Comparison of ENCODE assay signal across 19 cellular contexts in genomic region chr9:25472085-25472607, GRCh38.
DNase-seq lines count a peak whose midpoint lies in the region; ATAC-seq, FAIRE-seq and TF ChIP-seq lines count a peak whose summit lies in the region.
"Had no signal": no experiment of that assay in that cellular context is flagged by ENCODE, and none has a peak within 500 bp of the region (broad histone marks: within the 10 kb centered on the region; RNA-seq: fewer than 3 reads in every experiment).

No MANE protein-coding gene starts in this region.

- H3K27ac Mint-ChIP-seq in stimulated activated effector memory CD8-positive, alpha-beta T cell treated with anti-CD3 and anti-CD28 coated beads, Interleukin-12 subunit alpha, Interleukin-12 subunit beta, amount 100 ng/mL, for 72 hours, result no peak overlapping the region
- H3K27ac Mint-ChIP-seq: CD4-positive, CD25-positive, alpha-beta regulatory T cell; H9 had no signal

- BruUV-seq in HepG2 (replicated peaks; lab: Mats Ljungman, UMichigan), result no TSS peak

- H3K4me1 ChIP-seq in HepG2 (ENCODE audit: insufficient read depth, low read length) (no peaks in the 10 kb centered on the region), right lobe of liver (no peaks in the 10 kb centered on the region), thyroid gland (no peaks in the 10 kb centered on the region)

- no CpG with 5 or more reads among the region's 4 CpGs for WGBS in HepG2 (ENCODE audit: low lambda C conversion rate)
- WGBS in right lobe of liver (ENCODE audit: insufficient coverage, low coverage, low lambda C conversion rate, missing lambda C conversion rate), result no CpG with 5 or more reads among the region's 4 CpGs
- WGBS in thyroid gland, 2 donors, result 72 to 89% methylated on average over 4 of the region's 4 CpGs

- peaks cover 25% of the 10 kb centered on the region for H3K9me3 Mint-ChIP-seq in stimulated activated effector memory CD8-positive, alpha-beta T cell treated with anti-CD3 and anti-CD28 coated beads, Interleukin-12 subunit alpha, Interleukin-12 subunit beta, amount 100 ng/mL, for 72 hours

- POLR2A ChIA-PET in HepG2 (lab: Yijun Ruan, JAX), result no interaction called here

- in situ Hi-C loops in HepG2 (cut with HindIII; ENCODE audit: extremely low pct_ligation_motif_present, low pct_unique_long_range_greater_than_20kb), result no loop called here

- H2AFZ ChIP-seq in HepG2 (ENCODE audit: low read length), result no peak overlapping the region

- intact Hi-C loops in HepG2 (cut with micrococcal nuclease; ENCODE audit: unreplicated experiment) (no loop called here), right lobe of liver (cut with DNase I) (no loop called here), posterior vena cava (cut with DNase I) (no loop called here), thyroid gland (cut with DNase I) (no loop called here)

- DNase-seq in HepG2 (ENCODE audit: low spot score) (no peak), right lobe of liver (no peak), posterior vena cava (ENCODE audit: low spot score) (peak; percentile 60), NCI-H82 treated with DMSO at 0.1 percent for 48 hours (lab: John Stamatoyannopoulos, UW; ENCODE audit: unreplicated experiment) (no peak), T-helper 1 cell (no peak), thyroid gland (no peak)
- no peak for DNase-seq in stimulated activated effector memory CD8-positive, alpha-beta T cell treated with anti-CD3 and anti-CD28 coated beads, Interleukin-12 subunit alpha, Interleukin-12 subunit beta, amount 100 ng/mL, for 72 hours (ENCODE audit: low spot score in 2 of 2)
- DNase-seq: ACHN; Calu3; CD4-positive, CD25-positive, alpha-beta regulatory T cell; DMS 273 treated with DMSO at 0.1 percent for 48 hours; DMS79 treated with DMSO at 0.1 percent for 48 hours; EL; GOT3; H9 had no signal

- H3K79me2 ChIP-seq in HepG2 (ENCODE audit: insufficient read depth, low read length), result no peaks in the 10 kb centered on the region

- TF ChIP-seq RAD21 in HepG2 (CRISPR knock-in tag; IDR thresholded peaks at IDR 0.05), result no peak

- no peak overlapping the region for H3K4me2 ChIP-seq in HepG2 (ENCODE audit: low read depth, low read length)
- H3K4me2 ChIP-seq: BLaER1 treated with 17β-estradiol and CSF1 and Interleukin-3, amounts not matched to agents 10 nM and 100 nM had no signal

- H3K36me3 Mint-ChIP-seq in stimulated activated effector memory CD8-positive, alpha-beta T cell treated with anti-CD3 and anti-CD28 coated beads, Interleukin-12 subunit alpha, Interleukin-12 subunit beta, amount 100 ng/mL, for 72 hours, result no peaks in the 10 kb centered on the region
- H3K36me3 Mint-ChIP-seq: CD4-positive, CD25-positive, alpha-beta regulatory T cell had no signal

- H3K27ac ChIP-seq in HepG2 (ENCODE audit: extremely low read length, insufficient read depth, low read length), result no peak overlapping the region
- H3K27ac ChIP-seq in right lobe of liver, result no peak overlapping the region
- no peak overlapping the region for H3K27ac ChIP-seq in thyroid gland
- H3K27ac ChIP-seq: BLaER1 treated with 17β-estradiol and CSF1 and Interleukin-3, amounts not matched to agents 10 nM and 100 nM had no signal

- TF ChIP-seq POLR2A in HepG2 (IDR thresholded peaks at IDR 0.05; ENCODE audit: insufficient read depth in 1 of 2, low read depth in 2 of 2, low read length in 2 of 2), result no peak
- no peak for TF ChIP-seq POLR2A in right lobe of liver (IDR thresholded peaks at IDR 0.05)
- no peak for TF ChIP-seq POLR2A in thyroid gland (IDR thresholded peaks at IDR 0.05)

- H3K4me3 Mint-ChIP-seq in stimulated activated effector memory CD8-positive, alpha-beta T cell treated with anti-CD3 and anti-CD28 coated beads, Interleukin-12 subunit alpha, Interleukin-12 subunit beta, amount 100 ng/mL, for 72 hours, result no peak overlapping the region
- H3K4me3 Mint-ChIP-seq: CD4-positive, CD25-positive, alpha-beta regulatory T cell; H9 had no signal

- CTCF ChIA-PET in HepG2 (lab: Yijun Ruan, JAX; ENCODE audit: low intra/inter-chr PET ratio, low total read pairs), result no interaction called here

- H3K9ac ChIP-seq in HepG2 (ENCODE audit: insufficient read depth, low read depth, low read length), result no peak overlapping the region
- H3K9ac ChIP-seq: BLaER1 treated with 17β-estradiol and CSF1 and Interleukin-3, amounts not matched to agents 10 nM and 100 nM had no signal

- H3K9me3 ChIP-seq in HepG2 (ENCODE audit: low read length) (peaks cover 85% of the 10 kb centered on the region), right lobe of liver (no peaks in the 10 kb centered on the region), thyroid gland (no peaks in the 10 kb centered on the region)

- H3K27me3 ChIP-seq in HepG2 (ENCODE audit: control insufficient read depth in 1 of 2, insufficient read depth in 2 of 2, low read length in 2 of 2) (no peaks in the 10 kb centered on the region), right lobe of liver (no peaks in the 10 kb centered on the region), thyroid gland (no peaks in the 10 kb centered on the region)
- H3K27me3 ChIP-seq: BLaER1 treated with 17β-estradiol and CSF1 and Interleukin-3, amounts not matched to agents 10 nM and 100 nM had no signal

- H3K4me3 ChIP-seq in HepG2 (replicated peaks in 1 of 3; ENCODE audit: insufficient read depth in 1 of 3, low read depth in 2 of 3, low read length in 3 of 3), result no peak overlapping the region
- no peak overlapping the region for H3K4me3 ChIP-seq in right lobe of liver
- H3K4me3 ChIP-seq in thyroid gland (replicated peaks in 1 of 3), result no peak overlapping the region
- H3K4me3 ChIP-seq: BLaER1 treated with 17β-estradiol and CSF1 and Interleukin-3, amounts not matched to agents 10 nM and 100 nM had no signal

- ATAC-seq in HepG2 (no peak), right lobe of liver (no peak), esophagus mucosa (peak; percentile 60)
- ATAC-seq in stimulated activated effector memory CD8-positive, alpha-beta T cell treated with anti-CD3 and anti-CD28 coated beads, Interleukin-12 subunit alpha, Interleukin-12 subunit beta, amount 100 ng/mL, for 72 hours, result no peak

- H3K36me3 ChIP-seq in HepG2 (replicated peaks in 1 of 2; ENCODE audit: control insufficient read depth in 1 of 2, insufficient read depth in 2 of 2, low read length in 2 of 2) (no peaks in the 10 kb centered on the region), right lobe of liver (no peaks in the 10 kb centered on the region), thyroid gland (no peaks in the 10 kb centered on the region)
- H3K36me3 ChIP-seq: BLaER1 treated with 17β-estradiol and CSF1 and Interleukin-3, amounts not matched to agents 10 nM and 100 nM had no signal

- TF ChIP-seq CTCF in HepG2 (CRISPR knock-in tag; IDR thresholded peaks at IDR 0.05), result no peak
- TF ChIP-seq CTCF in right lobe of liver (IDR thresholded peaks at IDR 0.05), result no peak
- TF ChIP-seq CTCF in thyroid gland (IDR thresholded peaks at IDR 0.05), result no peak

- FAIRE-seq in HepG2 (lab: Jason Lieb, UNC), result no peak
- FAIRE-seq: G401.6, GM12891 had no signal

- TF ChIP-seq EP300 in HepG2 (IDR thresholded peaks at IDR 0.05; ENCODE audit: low read depth in 2 of 2, low read length in 2 of 2) (no peak), HepG2 (CRISPR knock-in tag; IDR thresholded peaks at IDR 0.05; ENCODE audit: borderline replicate concordance) (no peak)

- H3K4me1 Mint-ChIP-seq in stimulated activated effector memory CD8-positive, alpha-beta T cell treated with anti-CD3 and anti-CD28 coated beads, Interleukin-12 subunit alpha, Interleukin-12 subunit beta, amount 100 ng/mL, for 72 hours, result no peaks in the 10 kb centered on the region
- H3K4me1 Mint-ChIP-seq: H9 had no signal

- H4K20me1 ChIP-seq in HepG2 (ENCODE audit: insufficient read depth, low read length), result no peaks in the 10 kb centered on the region
- H4K20me1 ChIP-seq: BLaER1 treated with 17β-estradiol and CSF1 and Interleukin-3, amounts not matched to agents 10 nM and 100 nM had no signal

TF ChIP-seq in HepG2, 621 proteins besides CTCF, POLR2A, EP300 and RAD21:
- peak; percentile 16; the same call in 1 of the 2 replicates for TF ChIP-seq NFE2L2 (IDR thresholded peaks at IDR 0.05; ENCODE audit: low read length)
- TF ChIP-seq ZNF547 (CRISPR knock-in tag; IDR thresholded peaks at IDR 0.05), result no peak
